8 cellular contexts compared by ENCODE assay signal in genomic region chr21:36917487-36918158, GRCh38. TPM values are rescaled to one million over a fixed set of nuclear protein-coding genes. Genes with fewer than 3 reads are reported as not detected.
DNase-seq lines count a peak whose midpoint lies in the region; ATAC-seq, FAIRE-seq and TF ChIP-seq lines count a peak whose summit lies in the region.

No MANE protein-coding gene starts in this region.

- peaks cover 9 to 13% (median 11%) of the 10 kb centered on the region in 3 donors for H3K4me1 Mint-ChIP-seq in T-cell

- H3K27ac ChIP-seq in mammary epithelial cell (ENCODE audit: insufficient read depth, low read depth, low read length): no peak overlapping the region

- POLR2A ChIA-PET in T-cell (lab: Charles Lee): no interaction called here

- FAIRE-seq in urothelium cell line (lab: Jason Lieb, UNC): no peak
- no peak for FAIRE-seq in H54 (lab: Jason Lieb, UNC)

- H3K27me3 Mint-ChIP-seq in T-cell: no peaks in the 10 kb centered on the region

- H3K27me3 ChIP-seq in mammary epithelial cell (ENCODE audit: insufficient read depth, low read length): no peaks in the 10 kb centered on the region

- peak; percentile 40 for DNase-seq in AG10803 (ENCODE audit: low read depth)
- no peak for DNase-seq in mammary epithelial cell
- DNase-seq in left lobe of liver (ENCODE audit: low spot score): peak; percentile 56
- no peak for DNase-seq in urothelium cell line (ENCODE audit: low spot score)
- no peak for DNase-seq in ecto neural progenitor cell (ENCODE audit: low spot score)
- DNase-seq in H54 (ENCODE audit: insufficient read length, low spot score): no peak
- DNase-seq in T-cell: no peak

- peak; percentile 67 for TF ChIP-seq CTCF in AG10803 (conservative IDR thresholded peaks at IDR 0.05; ENCODE audit: low read length)
- peak; percentile 41 to 71 for TF ChIP-seq CTCF in mammary epithelial cell (conservative IDR thresholded peaks at IDR 0.05 in 1 of 2, IDR thresholded peaks at IDR 0.05 in 1 of 2; ENCODE audit: extremely low read depth in 1 of 2, insufficient read depth in 1 of 2, low read depth in 1 of 2, low read length in 2 of 2)

- 83% methylated on average over 8 of the region's 8 CpGs for WGBS in mammary epithelial cell (ENCODE audit: low coverage, missing lambda C conversion rate)

- peak; percentile 59 for TF ChIP-seq RAD21 in Ishikawa (IDR thresholded peaks at IDR 0.05; ENCODE audit: low read depth)

- peaks cover 26% of the 10 kb centered on the region for H3K36me3 Mint-ChIP-seq in T-cell

- dilution Hi-C loops in mammary epithelial cell (cut with HindIII; ENCODE audit: low sequenced_read_pairs): no loop called here

- H2AFZ ChIP-seq in mammary epithelial cell (ENCODE audit: low read depth, low read length): no peak overlapping the region

- CTCF ChIA-PET in mammary epithelial cell (lab: Charles Lee; ENCODE audit: low non-redundant PET) (interaction anchor here (0.6 to 1.0 kb wide), 3 partner anchors 185 to 287 kb away, joined by 3 to 4 read pairs (median 3); no protein-coding TSS in a partner anchor), T-cell (lab: Charles Lee) (interaction anchor here in 1 of 2 donors (0.5 kb wide), 1 partner anchor 11 kb away, joined by 3 read pairs; no protein-coding TSS in a partner anchor)

- peaks cover 3% of the 10 kb centered on the region for H3K79me2 ChIP-seq in mammary epithelial cell (ENCODE audit: insufficient read depth, low read length)

- in situ Hi-C loops in mammary epithelial cell (cut with MboI; ENCODE audit: low sequenced_read_pairs in 2 of 2): loop anchor here in 1 of 2 donors (25.0 kb wide), 1 partner anchor 130 kb away; no protein-coding TSS in a partner anchor

- no peak overlapping the region for H3K4me2 ChIP-seq in mammary epithelial cell (ENCODE audit: insufficient read depth, low read depth, low read length)

- H3K4me1 ChIP-seq in mammary epithelial cell (ENCODE audit: insufficient read depth, low read length): no peaks in the 10 kb centered on the region

- TF ChIP-seq EP300 in Ishikawa (IDR thresholded peaks at IDR 0.05; ENCODE audit: borderline replicate concordance): no peak

- ATAC-seq in left lobe of liver: peak; percentile 87
- no peak for ATAC-seq in T-cell (replicated peaks in 1 of 4)

- H3K9ac ChIP-seq in mammary epithelial cell (ENCODE audit: insufficient read depth, low read length): no peak overlapping the region

- no peaks in the 10 kb centered on the region for H3K9me3 ChIP-seq in mammary epithelial cell (replicated peaks; ENCODE audit: insufficient read depth, low read length)

- intact Hi-C loops in mammary epithelial cell (cut with micrococcal nuclease): loop anchor here (1.0 to 5.0 kb wide), 4 partner anchors 145 to 776 kb away; no protein-coding TSS in a partner anchor

- BruUV-seq in mammary epithelial cell (replicated peaks; lab: Mats Ljungman, UMichigan): no TSS peak

- no peaks in the 10 kb centered on the region for H3K9me3 Mint-ChIP-seq in T-cell

- no peak overlapping the region for H3K27ac Mint-ChIP-seq in T-cell

- H3K36me3 ChIP-seq in mammary epithelial cell (ENCODE audit: insufficient read depth, low read length): no peaks in the 10 kb centered on the region

- H4K20me1 ChIP-seq in mammary epithelial cell (ENCODE audit: insufficient read depth, low read length): no peaks in the 10 kb centered on the region

- H3K4me3 ChIP-seq in AG10803 (ENCODE audit: low read length) (no peak overlapping the region), mammary epithelial cell (replicated peaks in 1 of 3; ENCODE audit: insufficient read depth in 1 of 3, low read depth in 2 of 3, low read length in 3 of 3) (no peak overlapping the region)

- H3K4me3 Mint-ChIP-seq in T-cell: no peak overlapping the region

- TF ChIP-seq POLR2A in H54 (IDR thresholded peaks at IDR 0.05; ENCODE audit: low read depth, low read length): no peak

TF ChIP-seq in Ishikawa, 13 proteins besides CTCF, POLR2A, EP300 and RAD21:
- TF ChIP-seq REST (IDR thresholded peaks at IDR 0.05; ENCODE audit: low read depth) (no peak), MAX (IDR thresholded peaks at IDR 0.05) (no peak), TCF12 (IDR thresholded peaks at IDR 0.05; ENCODE audit: low read depth) (no peak), USF1 (IDR thresholded peaks at IDR 0.05) (no peak), CEBPB (IDR thresholded peaks at IDR 0.05) (no peak), FOXM1 (IDR thresholded peaks at IDR 0.05; ENCODE audit: borderline replicate concordance, low read depth) (no peak), ZBTB7A (IDR thresholded peaks at IDR 0.05; ENCODE audit: low read depth) (no peak), CREB1 (IDR thresholded peaks at IDR 0.05; ENCODE audit: low read depth) (no peak), YY1 (IDR thresholded peaks at IDR 0.05; ENCODE audit: low read depth) (no peak), TAF1 (IDR thresholded peaks at IDR 0.05; ENCODE audit: low read depth) (no peak), TEAD4 (IDR thresholded peaks at IDR 0.05) (no peak), NFIC (IDR thresholded peaks at IDR 0.05) (no peak), EGR1 (IDR thresholded peaks at IDR 0.05) (no peak)

RNA-seq across cellular contexts. Expression of gene HLCS, which starts 48.8 kb away (rescaled TPM):
- total RNA-seq in mammary epithelial cell (10 to 100 TPM; 32.4 to 42.5 TPM), left lobe of liver (16.4 TPM), T-cell (10 to 100 TPM; 13.0 to 15.6 (median 13.8) TPM)
- polyA plus RNA-seq in mammary epithelial cell: 16.0 TPM
- 21.5 TPM for polyA minus RNA-seq in mammary epithelial cell

Comparison
In these comparisons a context has a peak if more than half of its experiments do, and no peak if none do; other contexts are left out.
1. DNase-seq: peak in AG10803 (single experiment) and left lobe of liver (single experiment); none in mammary epithelial cell (single experiment), urothelium cell line (single experiment), ecto neural progenitor cell (single experiment), H54 (single experiment) and T-cell (0 of 34).